Comparison of ENCODE assay signal across 23 cellular contexts in genomic region chr6:93549868-93550267, GRCh38.
"Had no signal": no experiment of that assay in that cellular context is flagged by ENCODE, and none has a peak within 500 bp of the region (broad histone marks: within the 10 kb centered on the region; RNA-seq: fewer than 3 reads in every experiment).

No MANE protein-coding gene starts in this region.

- H3K4me1 ChIP-seq: left ventricle myocardium inferior, pancreas, prostate gland, tibial nerve, uterus had no signal

- H3K4me3 ChIP-seq: left ventricle myocardium inferior, lung, mucosa of descending colon, pancreas, prostate gland, skin epidermis, tibial nerve, uterus had no signal

- H3K27me3 ChIP-seq: pancreas, tibial nerve, uterus had no signal

- FAIRE-seq: pancreas had no signal

- H3K27ac ChIP-seq: left ventricle myocardium inferior, pancreas, prostate gland, skin epidermis, tibial nerve, uterus had no signal

- H3K36me3 ChIP-seq: left ventricle myocardium inferior, pancreas, prostate gland, tibial nerve, uterus had no signal

- DNase-seq: hypothalamus; islet precursor cell; left ventricle myocardium inferior; midbrain; mucosa of descending colon; naive thymus-derived CD4-positive, alpha-beta T cell; nucleus accumbens; pancreas; posterior cingulate gyrus; retina; right cardiac atrium; stimulated activated CD4-positive, alpha-beta T cell treated with anti-CD3 and anti-CD28 coated beads, Interleukin-12 subunit alpha, Interleukin-12 subunit beta, amount 100 ng/mL, for 4 hours; stimulated activated CD4-positive, alpha-beta T cell treated with anti-CD3 and anti-CD28 coated beads, Interleukin-4, amount 100 ng/mL, for 24 hours; stimulated activated naive CD4-positive, alpha-beta T cell; substantia nigra; uterus had no signal

- H3K9me3 ChIP-seq: mucosa of descending colon, pancreas, prostate gland, tibial nerve, uterus had no signal

- ATAC-seq: mucosa of descending colon; naive thymus-derived CD4-positive, alpha-beta T cell; natural killer cell treated with Interleukin-12 subunit alpha and Interleukin-12 subunit beta and Interleukin-15 and Interleukin-18, amount 100 ng/mL, for 72 hours; pancreas; right cardiac atrium; sciatic nerve; stimulated activated effector memory CD8-positive, alpha-beta T cell treated with anti-CD3 and anti-CD28 coated beads, Interleukin-12 subunit alpha, Interleukin-12 subunit beta, amount 100 ng/mL, for 72 hours had no signal
